8 cellular contexts compared by ENCODE assay signal in the genomic region with DNA sequence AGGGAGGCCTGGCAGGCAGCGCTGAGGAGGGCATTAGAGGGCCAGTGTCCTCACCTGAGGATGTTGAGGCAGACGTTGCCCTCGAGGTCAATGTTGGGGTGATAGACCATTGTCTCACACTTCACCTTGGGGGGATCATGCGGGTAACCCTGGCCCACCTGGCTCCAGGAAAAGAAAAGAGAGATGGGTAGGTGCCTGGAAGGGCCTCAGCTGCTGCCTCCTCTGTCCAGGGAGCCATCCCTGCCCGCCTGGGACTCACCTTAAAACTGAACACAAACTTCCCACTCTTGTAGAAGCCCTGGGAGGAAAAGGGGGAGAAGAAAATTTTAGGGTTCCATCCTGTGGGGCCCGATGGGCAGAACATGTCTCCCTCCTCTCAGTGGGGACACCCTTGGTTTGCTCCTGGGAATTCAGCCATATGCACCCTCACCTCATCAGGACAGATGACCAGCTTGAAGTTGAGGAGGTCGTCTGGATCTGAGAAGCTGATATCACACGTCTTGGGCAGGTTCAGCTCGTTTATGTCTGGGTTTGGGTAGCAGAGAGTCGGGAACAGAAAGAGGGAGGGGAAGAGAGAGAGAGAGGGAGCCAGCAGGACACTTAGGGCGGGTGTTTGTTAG. TPM values are rescaled to one million over a fixed set of nuclear protein-coding genes. Genes with fewer than 3 reads are reported as not detected.
DNase-seq lines count a peak whose midpoint lies in the region; ATAC-seq, FAIRE-seq and TF ChIP-seq lines count a peak whose summit lies in the region.

No MANE protein-coding gene starts in this region.

- H3K4me2 ChIP-seq in hepatocyte = peak overlapping the region; percentile 94

- no peaks in the 10 kb centered on the region for H3K9me3 ChIP-seq in hepatocyte (ENCODE audit: low read depth)

- intact Hi-C loops in activated CD8-positive, alpha-beta T cell treated with anti-CD3 and anti-CD28 coated beads for 36 hours (cut with micrococcal nuclease) = no loop called here

- peak overlapping the region; percentile 96 for H3K27ac ChIP-seq in hepatocyte

- peaks cover 48% of the 10 kb centered on the region for H3K4me1 Mint-ChIP-seq in activated CD8-positive, alpha-beta T cell treated with anti-CD3 and anti-CD28 coated beads for 36 hours (ENCODE audit: low read depth)
- peaks cover 82% of the 10 kb centered on the region for H3K4me1 Mint-ChIP-seq in stimulated activated effector memory CD8-positive, alpha-beta T cell treated with anti-CD3 and anti-CD28 coated beads, Interleukin-12 subunit alpha, Interleukin-12 subunit beta, amount 100 ng/mL, for 72 hours

- POLR2A ChIA-PET in activated CD8-positive, alpha-beta T cell treated with anti-CD3 and anti-CD28 coated beads for 36 hours (lab: Charles Lee) = interaction anchor here (0.7 to 4.2 kb wide), 5 partner anchors 8 to 37 kb away, joined by 3 to 39 read pairs (median 4); partner anchors contain the start of genes TRIM28 and ZBTB45

- no peak for TF ChIP-seq POLR2A in GM12891 (IDR thresholded peaks at IDR 0.05; ENCODE audit: low read depth, low read length)

- H3K27ac Mint-ChIP-seq in activated CD8-positive, alpha-beta T cell treated with anti-CD3 and anti-CD28 coated beads for 36 hours = peak overlapping the region; percentile 100
- peak overlapping the region; percentile 100 for H3K27ac Mint-ChIP-seq in stimulated activated effector memory CD8-positive, alpha-beta T cell treated with anti-CD3 and anti-CD28 coated beads, Interleukin-12 subunit alpha, Interleukin-12 subunit beta, amount 100 ng/mL, for 72 hours

- no peak for ATAC-seq in activated CD8-positive, alpha-beta T cell treated with anti-CD3 and anti-CD28 coated beads for 36 hours
- no peak for ATAC-seq in stimulated activated effector memory CD8-positive, alpha-beta T cell treated with anti-CD3 and anti-CD28 coated beads, Interleukin-12 subunit alpha, Interleukin-12 subunit beta, amount 100 ng/mL, for 72 hours
- ATAC-seq in GM21576 (IDR thresholded peaks at IDR 0.05; ENCODE audit: unreplicated experiment) = no peak
- no peak for ATAC-seq in GM18519 (IDR thresholded peaks at IDR 0.05; ENCODE audit: low FRiP score, unreplicated experiment)

- H3K4me3 Mint-ChIP-seq in activated CD8-positive, alpha-beta T cell treated with anti-CD3 and anti-CD28 coated beads for 36 hours = peak overlapping the region; percentile 98
- peak overlapping the region; percentile 98 for H3K4me3 Mint-ChIP-seq in stimulated activated effector memory CD8-positive, alpha-beta T cell treated with anti-CD3 and anti-CD28 coated beads, Interleukin-12 subunit alpha, Interleukin-12 subunit beta, amount 100 ng/mL, for 72 hours

- H3K36me3 ChIP-seq in hepatocyte (replicated peaks; ENCODE audit: insufficient read depth, low read depth) = no peaks in the 10 kb centered on the region

- no peaks in the 10 kb centered on the region for H3K27me3 ChIP-seq in hepatocyte

- H3K36me3 Mint-ChIP-seq in activated CD8-positive, alpha-beta T cell treated with anti-CD3 and anti-CD28 coated beads for 36 hours (ENCODE audit: low read depth) = peaks cover 61% of the 10 kb centered on the region
- H3K36me3 Mint-ChIP-seq in stimulated activated effector memory CD8-positive, alpha-beta T cell treated with anti-CD3 and anti-CD28 coated beads, Interleukin-12 subunit alpha, Interleukin-12 subunit beta, amount 100 ng/mL, for 72 hours = peaks cover 83% of the 10 kb centered on the region

- H3K27me3 Mint-ChIP-seq in activated CD8-positive, alpha-beta T cell treated with anti-CD3 and anti-CD28 coated beads for 36 hours = no peaks in the 10 kb centered on the region

- TF ChIP-seq CTCF in HFF-Myc (IDR thresholded peaks at IDR 0.05; ENCODE audit: low read depth, low read length, missing control alignments) (no peak), hepatocyte (IDR thresholded peaks at IDR 0.05; ENCODE audit: poor library complexity) (no peak)
- TF ChIP-seq CTCF in activated CD8-positive, alpha-beta T cell treated with anti-CD3 and anti-CD28 coated beads for 36 hours (IDR thresholded peaks at IDR 0.05) = no peak

- H3K4me1 ChIP-seq in hepatocyte (ENCODE audit: insufficient read depth) = peaks cover 27% of the 10 kb centered on the region

- H4K20me1 ChIP-seq in hepatocyte (ENCODE audit: insufficient read depth, poor library complexity, severe bottlenecking) = no peaks in the 10 kb centered on the region

- H3K4me3 ChIP-seq in HFF-Myc (replicated peaks; ENCODE audit: low read depth, low read length) (peak overlapping the region; percentile 80), hepatocyte (no peak overlapping the region)

- H2AFZ ChIP-seq in hepatocyte = no peak overlapping the region

- no peaks in the 10 kb centered on the region for H3K9me3 Mint-ChIP-seq in activated CD8-positive, alpha-beta T cell treated with anti-CD3 and anti-CD28 coated beads for 36 hours
- H3K9me3 Mint-ChIP-seq in stimulated activated effector memory CD8-positive, alpha-beta T cell treated with anti-CD3 and anti-CD28 coated beads, Interleukin-12 subunit alpha, Interleukin-12 subunit beta, amount 100 ng/mL, for 72 hours = no peaks in the 10 kb centered on the region

- peaks cover 67% of the 10 kb centered on the region for H3K79me2 ChIP-seq in hepatocyte

- CTCF ChIA-PET in activated CD8-positive, alpha-beta T cell treated with anti-CD3 and anti-CD28 coated beads for 36 hours (lab: Charles Lee) = interaction anchor here (1.4 kb wide), 1 partner anchor 36 kb away, joined by 6 read pairs; the partner anchor contains the start of gene ZBTB45

- no peak for FAIRE-seq in GM12891 (lab: Jason Lieb, UNC)

- no peak for DNase-seq in HFF-Myc (ENCODE audit: extremely low read depth, low read depth)
- DNase-seq in activated CD8-positive, alpha-beta T cell treated with anti-CD3 and anti-CD28 coated beads for 36 hours = no peak
- no peak for DNase-seq in hepatocyte (ENCODE audit: low spot score)
- peak in 1 of 2 donors; percentile 49 for DNase-seq in stimulated activated effector memory CD8-positive, alpha-beta T cell treated with anti-CD3 and anti-CD28 coated beads, Interleukin-12 subunit alpha, Interleukin-12 subunit beta, amount 100 ng/mL, for 72 hours (ENCODE audit: low spot score in 2 of 2)
- no peak for DNase-seq in effector CD4-positive, alpha-beta T cell
- no peak for DNase-seq in GM12891 (ENCODE audit: insufficient read length, low spot score)

- 79% methylated on average over 11 of the region's 11 CpGs for WGBS in hepatocyte (ENCODE audit: low lambda C conversion rate, missing lambda C conversion rate)

- no peaks in the 10 kb centered on the region for H3K9me2 ChIP-seq in hepatocyte (replicated peaks; ENCODE audit: insufficient read depth)

TF ChIP-seq in GM12891, 5 proteins besides CTCF, POLR2A, EP300 and RAD21:
- no peak for TF ChIP-seq PAX5 (IDR thresholded peaks at IDR 0.05; ENCODE audit: insufficient read depth, low read length, severe bottlenecking)
- no peak for TF ChIP-seq POU2F2 (IDR thresholded peaks at IDR 0.05; ENCODE audit: low read depth, low read length)
- no peak for TF ChIP-seq SPI1 (IDR thresholded peaks at IDR 0.05; ENCODE audit: low read depth, low read length)
- no peak for TF ChIP-seq TAF1 (IDR thresholded peaks at IDR 0.05; ENCODE audit: low read depth, low read length)
- TF ChIP-seq POLR2AphosphoS5 (IDR thresholded peaks at IDR 0.05; ENCODE audit: low read depth, low read length) = no peak

RNA-seq across cellular contexts. Expression of gene UBE2M, which starts 1.7 kb away (rescaled TPM):
- 100 to 1,000 TPM; 107 to 114 TPM for total RNA-seq in activated CD8-positive, alpha-beta T cell treated with anti-CD3 and anti-CD28 coated beads for 36 hours
- total RNA-seq in hepatocyte = 48.5 and 54.4 TPM in 2 replicates
- 111 TPM in 2 replicates for polyA plus RNA-seq in hepatocyte
- 61.5 TPM for polyA plus RNA-seq in GM12891 (2012; ENCODE audit: low read depth, missing spikeins)

RNA-seq across cellular contexts. Expression of gene CHMP2A, which starts 1.8 kb away (rescaled TPM):
- 10 to 100 TPM; 88.3 to 90.0 TPM for total RNA-seq in activated CD8-positive, alpha-beta T cell treated with anti-CD3 and anti-CD28 coated beads for 36 hours
- 88.4 and 122 TPM in 2 replicates for total RNA-seq in hepatocyte
- polyA plus RNA-seq in hepatocyte = 188 and 196 TPM in 2 replicates
- 146 TPM for polyA plus RNA-seq in GM12891 (2012; ENCODE audit: low read depth, missing spikeins)

RNA-seq across cellular contexts. Expression of gene TRIM28, which starts 12.9 kb away (rescaled TPM):
- 100 to 1,000 TPM; 527 to 550 TPM for total RNA-seq in activated CD8-positive, alpha-beta T cell treated with anti-CD3 and anti-CD28 coated beads for 36 hours
- 189 and 191 TPM in 2 replicates for total RNA-seq in hepatocyte
- 159 and 180 TPM in 2 replicates for polyA plus RNA-seq in hepatocyte
- 367 TPM for polyA plus RNA-seq in GM12891 (2012; ENCODE audit: low read depth, missing spikeins)

RNA-seq across cellular contexts. Expression of gene MZF1, which starts 16.4 kb away (rescaled TPM):
- 10 to 100 TPM; 12.1 to 13.4 TPM for total RNA-seq in activated CD8-positive, alpha-beta T cell treated with anti-CD3 and anti-CD28 coated beads for 36 hours
- 19.0 and 23.5 TPM in 2 replicates for total RNA-seq in hepatocyte
- polyA plus RNA-seq in hepatocyte = 19.9 and 29.0 TPM in 2 replicates
- polyA plus RNA-seq in GM12891 (2012; ENCODE audit: low read depth, missing spikeins) = 7.4 TPM

RNA-seq across cellular contexts. Expression of gene ZBTB45, which starts 37.1 kb away (rescaled TPM):
- 1 to 10 TPM; 7.4 to 7.9 TPM for total RNA-seq in activated CD8-positive, alpha-beta T cell treated with anti-CD3 and anti-CD28 coated beads for 36 hours
- 3.3 and 5.4 TPM in 2 replicates for total RNA-seq in hepatocyte
- polyA plus RNA-seq in hepatocyte = 18.5 and 21.6 TPM in 2 replicates
- polyA plus RNA-seq in GM12891 (2012; ENCODE audit: low read depth, missing spikeins) = 6.1 TPM
